Comparison of ENCODE assay signal across 8 cellular contexts in genomic region chr14:58297762-58298476, GRCh38. TPM values are rescaled to one million over a fixed set of nuclear protein-coding genes. Genes with fewer than 3 reads are reported as not detected.
A peak's percentile ranks its signal among the peaks of the same experiment; 100 is the strongest.
DNase-seq lines count a peak whose midpoint lies in the region; ATAC-seq and TF ChIP-seq lines count a peak whose summit lies in the region.

No MANE protein-coding gene starts in this region.

- peak overlapping the region; percentile 92 for H3K27ac ChIP-seq in OCI-LY7 (ENCODE audit: low read depth, low read length, poor library complexity, severe bottlenecking)
- H3K27ac ChIP-seq in esophagus (ENCODE audit: low read depth in 2 of 2, low read length in 1 of 2) = peak overlapping the region; percentile 98 to 100
- H3K27ac ChIP-seq in mucosa of rectum (ENCODE audit: low read depth in 2 of 2, low read length in 2 of 2) = peak overlapping the region; percentile 97 to 100

- H3K79me2 ChIP-seq in OCI-LY7 (ENCODE audit: insufficient read depth, low read depth, low read length) = peaks cover 78% of the 10 kb centered on the region

- no peaks in the 10 kb centered on the region for H3K27me3 ChIP-seq in esophagus (ENCODE audit: control insufficient read depth in 1 of 2, insufficient read depth in 2 of 2, low read length in 2 of 2)
- H3K27me3 ChIP-seq in mucosa of rectum (ENCODE audit: control insufficient read depth in 2 of 2, insufficient read depth in 2 of 2, low read length in 2 of 2) = no peaks in the 10 kb centered on the region

- H3K9me3 ChIP-seq in OCI-LY7 (ENCODE audit: low read length) (no peaks in the 10 kb centered on the region), esophagus (ENCODE audit: control insufficient read depth in 2 of 2, insufficient read depth in 1 of 2, low read depth in 1 of 2, low read length in 1 of 2) (no peaks in the 10 kb centered on the region), mucosa of rectum (ENCODE audit: control insufficient read depth in 2 of 2, low read length in 2 of 2) (no peaks in the 10 kb centered on the region)

- peak overlapping the region; percentile 91 to 98 for H3K9ac ChIP-seq in mucosa of rectum (ENCODE audit: low read depth in 1 of 2, low read length in 2 of 2)

- H4K20me1 ChIP-seq in OCI-LY7 (ENCODE audit: insufficient read depth, low read length) = peaks cover 24% of the 10 kb centered on the region

- CTCF ChIA-PET in OCI-LY7 (lab: Charles Lee; ENCODE audit: unreplicated experiment) = interaction anchor here (1.0 kb wide), 1 partner anchor 53 kb away, joined by 4 read pairs; the partner anchor contains the start of gene PSMA3

- peak; percentile 99 for DNase-seq in DMS114 treated with DMSO at 0.1 percent for 48 hours (lab: John Stamatoyannopoulos, UW; ENCODE audit: unreplicated experiment)
- peak; percentile 97 for DNase-seq in HuH-7.5 (ENCODE audit: low spot score)
- DNase-seq in OCI-LY7 (ENCODE audit: low spot score) = peak; percentile 99
- peak; percentile 97 for DNase-seq in activated T-cell treated with anti-CD3 and anti-CD28 coated beads for 48 hours (ENCODE audit: low read depth)
- peak; percentile 97 for DNase-seq in stimulated activated CD8-positive, alpha-beta memory T cell treated with anti-CD3 and anti-CD28 coated beads, Interleukin-4, amount 100 ng/mL, for 48 hours

- BruUV-seq in OCI-LY7 (replicated peaks; lab: Mats Ljungman, UMichigan) = no TSS peak

- H3K4me3 ChIP-seq in OCI-LY7 (ENCODE audit: low read depth, low read length, poor library complexity, severe bottlenecking) (peak overlapping the region; percentile 99), esophagus (ENCODE audit: low read depth in 1 of 2, low read length in 2 of 2) (peak overlapping the region; percentile 86 to 91), mucosa of rectum (ENCODE audit: low read length in 2 of 2) (peak overlapping the region; percentile 99 to 100)

- ATAC-seq in GM21528 (IDR thresholded peaks at IDR 0.05; ENCODE audit: low FRiP score, unreplicated experiment) = peak; percentile 88

- H3K36me3 ChIP-seq in OCI-LY7 (ENCODE audit: insufficient read depth, low read length) = peaks cover 53% of the 10 kb centered on the region
- peaks cover 3 to 5% of the 10 kb centered on the region in 2 donors for H3K36me3 ChIP-seq in esophagus (ENCODE audit: control insufficient read depth in 2 of 2, insufficient read depth in 2 of 2, low read length in 1 of 2)
- H3K36me3 ChIP-seq in mucosa of rectum (ENCODE audit: control insufficient read depth in 2 of 2, insufficient read depth in 2 of 2, low read length in 2 of 2) = peaks cover 14 to 28% of the 10 kb centered on the region in 2 donors

- intact Hi-C loops in OCI-LY7 (cut with micrococcal nuclease; ENCODE audit: unreplicated experiment) = loop anchor here (1.0 kb wide), 3 partner anchors 53 to 129 kb away; partner anchors contain the start of genes ACTR10, KIAA0586 and TIMM9

- POLR2A ChIA-PET in OCI-LY7 (lab: Charles Lee) = interaction anchor here (0.5 to 2.4 kb wide), 21 partner anchors 9 to 1668 kb away, joined by 3 to 16 read pairs (median 4); partner anchors contain the start of genes KIAA0586, PSMA3 and TIMM9

- peak; percentile 41; the same call in 1 of the 2 replicates for TF ChIP-seq CTCF in OCI-LY7 (conservative IDR thresholded peaks at IDR 0.05; ENCODE audit: low read length)

- WGBS in esophagus, 2 donors = 0 to 1% methylated on average over 40 of the region's 40 CpGs

- no peaks in the 10 kb centered on the region for H3K9me2 ChIP-seq in OCI-LY7 (ENCODE audit: insufficient read depth, low read length)

- peak overlapping the region; percentile 93 for H3K4me2 ChIP-seq in OCI-LY7 (ENCODE audit: low read length)

- peaks cover 24% of the 10 kb centered on the region for H3K4me1 ChIP-seq in OCI-LY7 (ENCODE audit: insufficient read depth, low read length, poor library complexity, severe bottlenecking)
- H3K4me1 ChIP-seq in esophagus (ENCODE audit: control insufficient read depth in 2 of 2, insufficient read depth in 2 of 2, low read length in 1 of 2) = peaks cover 0 to 3% of the 10 kb centered on the region in 2 donors
- H3K4me1 ChIP-seq in mucosa of rectum (ENCODE audit: control insufficient read depth in 2 of 2, insufficient read depth in 2 of 2, low read length in 2 of 2) = peaks cover 6 to 10% of the 10 kb centered on the region in 2 donors

- H2AFZ ChIP-seq in OCI-LY7 (ENCODE audit: low read length) = peak overlapping the region; percentile 69

RNA-seq across cellular contexts. Expression of gene ARID4A, which starts 0.4 kb away (rescaled TPM):
- 10.3 and 29.6 TPM in 2 replicates for total RNA-seq in OCI-LY7 (2014; rRNA removed; shearing (Covaris generic))
- total RNA-seq in OCI-LY7 (2022) = 38.2 and 39.3 TPM in 2 replicates
- 1 to 10 TPM; 4.2 to 7.1 TPM for polyA plus RNA-seq in esophagus

RNA-seq across cellular contexts. Expression of gene PSMA3, which starts 53.3 kb away (rescaled TPM):
- 88.9 and 89.1 TPM in 2 replicates for total RNA-seq in OCI-LY7 (2014; rRNA removed; shearing (Covaris generic))
- 171 and 206 TPM in 2 replicates for total RNA-seq in OCI-LY7 (2022)
- polyA plus RNA-seq in esophagus = 100 to 1,000 TPM; 132 to 143 TPM

Comparison
In these comparisons a context has a peak if more than half of its experiments do, and no peak if none do; other contexts are left out.
1. Peak in every context shown above with its lines: DNase-seq, ATAC-seq, H3K4me3 ChIP-seq and H3K27ac ChIP-seq.